ENCODE assay signal across 24 cellular contexts in the genomic region with DNA sequence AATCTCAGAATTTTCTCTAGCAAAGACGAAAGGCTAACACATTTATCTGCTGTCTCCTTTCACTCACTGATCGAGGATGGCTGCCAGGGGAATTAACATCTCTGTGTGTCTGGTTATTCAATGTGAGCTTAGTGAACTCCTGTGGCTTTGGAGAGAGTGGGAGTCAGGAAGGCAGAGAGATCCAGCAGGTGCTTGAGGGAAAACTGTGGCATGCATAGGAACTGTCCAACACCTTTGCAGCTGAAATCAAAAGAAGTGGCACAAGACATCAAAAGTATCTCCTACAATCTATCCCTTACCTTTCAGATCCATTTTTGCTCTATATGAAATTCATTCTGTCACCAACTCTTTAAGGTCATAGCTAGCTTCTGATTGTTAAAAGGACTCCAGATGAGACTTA. TPM values are rescaled to one million over a fixed set of nuclear protein-coding genes. Genes with fewer than 3 reads are reported as not detected.
DNase-seq lines count a peak whose midpoint lies in the region; ATAC-seq, FAIRE-seq and TF ChIP-seq lines count a peak whose summit lies in the region.
"Had no signal": no experiment of that assay in that cellular context is flagged by ENCODE, and none has a peak within 500 bp of the region (broad histone marks: within the 10 kb centered on the region; RNA-seq: fewer than 3 reads in every experiment).

No MANE protein-coding gene starts in this region.

- FAIRE-seq in A549 (lab: Jason Lieb, UNC), result no peak
- FAIRE-seq: H54 had no signal

- TF ChIP-seq RAD21 in A549 (conservative IDR thresholded peaks at IDR 0.05 in 1 of 2, IDR thresholded peaks at IDR 0.05 in 1 of 2), result no peak

- no peak for TF ChIP-seq POLR2A in A549 (IDR thresholded peaks at IDR 0.05; ENCODE audit: low read length)

- CTCF ChIA-PET in A549 (lab: Yijun Ruan, JAX), result interaction anchor here (1.0 kb wide), 1 partner anchor 21 kb away, joined by 4 read pairs; no protein-coding TSS in a partner anchor

- DNase-seq in A549 (ENCODE audit: low read depth in 1 of 2, low spot score in 1 of 2) (no peak), HT-29 (ENCODE audit: low spot score) (peak; percentile 5), cardiac fibroblast (ENCODE audit: low read depth in 2 of 2) (peak; percentile 5 to 12), iPS-NIHi11 (ENCODE audit: low spot score) (peak; percentile 46), DMS114 treated with DMSO at 0.1 percent for 48 hours (lab: John Stamatoyannopoulos, UW; ENCODE audit: unreplicated experiment) (no peak), NCI-H146 (lab: John Stamatoyannopoulos, UW) (no peak), HuH-7.5 (ENCODE audit: low spot score) (no peak)
- DNase-seq in effector CD4-positive, alpha-beta T cell, result no peak
- DNase-seq: activated CD4-positive, alpha-beta T cell treated with anti-CD3 and anti-CD28 coated beads for 1 hour; activated CD8-positive, alpha-beta T cell treated with anti-CD3 and anti-CD28 coated beads for 36 hours; central memory CD4-positive, alpha-beta T cell; KG1; NCI-H1417; NCI-H2081 treated with DMSO at 0.1 percent for 48 hours; NCI-H345; NCI-H748 treated with DMSO at 0.1 percent for 48 hours; right cardiac atrium; stimulated activated CD4-positive, alpha-beta T cell treated with anti-CD3 and anti-CD28 coated beads, Interleukin-2, amount 100 ng/mL, for 48 hours; T-helper 1 cell; trophoblast cell had no signal

- no peak for ATAC-seq in A549
- ATAC-seq: activated CD8-positive, alpha-beta T cell treated with anti-CD3 and anti-CD28 coated beads for 36 hours; right cardiac atrium had no signal

- H3K4me2 ChIP-seq in A549, result no peak overlapping the region
- H3K4me2 ChIP-seq: BLaER1 treated with 17β-estradiol and CSF1 and Interleukin-3, amounts not matched to agents 10 nM and 100 nM had no signal

- TF ChIP-seq CTCF in A549 (IDR thresholded peaks at IDR 0.05) (no peak), cardiac fibroblast (IDR thresholded peaks at IDR 0.05; ENCODE audit: low read depth, low read length) (no peak)

- no peaks in the 10 kb centered on the region for H3K9me3 ChIP-seq in A549
- H3K9me3 ChIP-seq: Caco-2, SJCRH30 had no signal

- H3K27ac ChIP-seq in A549, result no peak overlapping the region
- H3K27ac ChIP-seq: BLaER1 treated with 17β-estradiol and CSF1 and Interleukin-3, amounts not matched to agents 10 nM and 100 nM; SJCRH30 had no signal

- H3K4me3 ChIP-seq in A549 (no peak overlapping the region), cardiac fibroblast (replicated peaks in 1 of 2; ENCODE audit: low read depth in 2 of 2, low read length in 2 of 2) (no peak overlapping the region)
- H3K4me3 ChIP-seq: BLaER1 treated with 17β-estradiol and CSF1 and Interleukin-3, amounts not matched to agents 10 nM and 100 nM; SJCRH30 had no signal

- H3K4me1 ChIP-seq in A549, result no peaks in the 10 kb centered on the region
- H3K4me1 ChIP-seq: BLaER1 treated with 17β-estradiol and CSF1 and Interleukin-3, amounts not matched to agents 10 nM and 100 nM; Caco-2; SJCRH30 had no signal

- POLR2A ChIA-PET in A549 (lab: Yijun Ruan, JAX), result no interaction called here

- TF ChIP-seq EP300 in A549 (IDR thresholded peaks at IDR 0.05), result no peak

- 2% methylated on average over 2 of the region's 2 CpGs for WGBS in A549 (ENCODE audit: missing lambda C conversion rate)

TF ChIP-seq in A549, 52 proteins besides CTCF, POLR2A, EP300 and RAD21:
- TF ChIP-seq, protein P1, sequence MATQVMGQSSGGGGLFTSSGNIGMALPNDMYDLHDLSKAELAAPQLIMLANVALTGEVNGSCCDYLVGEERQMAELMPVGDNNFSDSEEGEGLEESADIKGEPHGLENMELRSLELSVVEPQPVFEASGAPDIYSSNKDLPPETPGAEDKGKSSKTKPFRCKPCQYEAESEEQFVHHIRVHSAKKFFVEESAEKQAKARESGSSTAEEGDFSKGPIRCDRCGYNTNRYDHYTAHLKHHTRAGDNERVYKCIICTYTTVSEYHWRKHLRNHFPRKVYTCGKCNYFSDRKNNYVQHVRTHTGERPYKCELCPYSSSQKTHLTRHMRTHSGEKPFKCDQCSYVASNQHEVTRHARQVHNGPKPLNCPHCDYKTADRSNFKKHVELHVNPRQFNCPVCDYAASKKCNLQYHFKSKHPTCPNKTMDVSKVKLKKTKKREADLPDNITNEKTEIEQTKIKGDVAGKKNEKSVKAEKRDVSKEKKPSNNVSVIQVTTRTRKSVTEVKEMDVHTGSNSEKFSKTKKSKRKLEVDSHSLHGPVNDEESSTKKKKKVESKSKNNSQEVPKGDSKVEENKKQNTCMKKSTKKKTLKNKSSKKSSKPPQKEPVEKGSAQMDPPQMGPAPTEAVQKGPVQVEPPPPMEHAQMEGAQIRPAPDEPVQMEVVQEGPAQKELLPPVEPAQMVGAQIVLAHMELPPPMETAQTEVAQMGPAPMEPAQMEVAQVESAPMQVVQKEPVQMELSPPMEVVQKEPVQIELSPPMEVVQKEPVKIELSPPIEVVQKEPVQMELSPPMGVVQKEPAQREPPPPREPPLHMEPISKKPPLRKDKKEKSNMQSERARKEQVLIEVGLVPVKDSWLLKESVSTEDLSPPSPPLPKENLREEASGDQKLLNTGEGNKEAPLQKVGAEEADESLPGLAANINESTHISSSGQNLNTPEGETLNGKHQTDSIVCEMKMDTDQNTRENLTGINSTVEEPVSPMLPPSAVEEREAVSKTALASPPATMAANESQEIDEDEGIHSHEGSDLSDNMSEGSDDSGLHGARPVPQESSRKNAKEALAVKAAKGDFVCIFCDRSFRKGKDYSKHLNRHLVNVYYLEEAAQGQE (IDR thresholded peaks at IDR 0.05), result peak; percentile 60; the same call in 1 of the 2 replicates
- no peak for TF ChIP-seq HOXB13 (CRISPR knock-in tag; IDR thresholded peaks at IDR 0.05; ENCODE audit: low read depth)

RNA-seq across cellular contexts. Expression of gene FAM184A, which starts 11.8 kb away (rescaled TPM):
- polyA plus RNA-seq in A549 (2011; rRNA removed) (0.03 and 0.06 TPM in 2 replicates), A549 (2017; fragmentation: RNase III; extraction: RNeasy Plus Mini Kit Qiagen cat#74134 plus additional on column Dnase treatment) (0.03 TPM in 1 of 3 replicates, not detected in the others)
- polyA plus RNA-seq in A549 (2012; cell fraction: cytosol; rRNA removed), result not detected in 2 replicates
- not detected in 2 replicates for polyA plus RNA-seq in A549 (2012; cell fraction: nucleus; rRNA removed)
- not detected in 2 replicates for polyA minus RNA-seq in A549 (2011; rRNA and poly(A)+ RNA removed)
- not detected in 2 replicates for total RNA-seq in HT-29 (2014; rRNA removed; shearing (Covaris generic))

Comparison
In these comparisons a context has a peak if more than half of its experiments do, and no peak if none do; other contexts are left out.
1. DNase-seq: peak in HT-29 (single experiment), cardiac fibroblast (2 of 2) and iPS-NIHi11 (single experiment); none in A549 (0 of 2), DMS114 treated with DMSO at 0.1 percent for 48 hours (single experiment), NCI-H146 (single experiment), HuH-7.5 (single experiment) and effector CD4-positive, alpha-beta T cell (single experiment).